1 cellular context compared by ENCODE assay signal in genomic region chr19:11293468-11294389, GRCh38.
TF ChIP-seq lines count a peak whose summit lies in the region.

No MANE protein-coding gene starts in this region.

TF ChIP-seq in HepG2, 621 proteins besides CTCF, POLR2A, EP300 and RAD21 (continued from another document and continues in another):
- TF ChIP-seq, protein P1, sequence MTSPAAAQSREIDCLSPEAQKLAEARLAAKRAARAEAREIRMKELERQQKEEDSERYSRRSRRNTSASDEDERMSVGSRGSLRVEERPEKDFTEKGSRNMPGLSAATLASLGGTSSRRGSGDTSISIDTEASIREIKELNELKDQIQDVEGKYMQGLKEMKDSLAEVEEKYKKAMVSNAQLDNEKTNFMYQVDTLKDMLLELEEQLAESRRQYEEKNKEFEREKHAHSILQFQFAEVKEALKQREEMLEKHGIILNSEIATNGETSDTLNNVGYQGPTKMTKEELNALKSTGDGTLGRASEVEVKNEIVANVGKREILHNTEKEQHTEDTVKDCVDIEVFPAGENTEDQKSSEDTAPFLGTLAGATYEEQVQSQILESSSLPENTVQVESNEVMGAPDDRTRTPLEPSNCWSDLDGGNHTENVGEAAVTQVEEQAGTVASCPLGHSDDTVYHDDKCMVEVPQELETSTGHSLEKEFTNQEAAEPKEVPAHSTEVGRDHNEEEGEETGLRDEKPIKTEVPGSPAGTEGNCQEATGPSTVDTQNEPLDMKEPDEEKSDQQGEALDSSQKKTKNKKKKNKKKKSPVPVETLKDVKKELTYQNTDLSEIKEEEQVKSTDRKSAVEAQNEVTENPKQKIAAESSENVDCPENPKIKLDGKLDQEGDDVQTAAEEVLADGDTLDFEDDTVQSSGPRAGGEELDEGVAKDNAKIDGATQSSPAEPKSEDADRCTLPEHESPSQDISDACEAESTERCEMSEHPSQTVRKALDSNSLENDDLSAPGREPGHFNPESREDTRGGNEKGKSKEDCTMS (CRISPR knock-in tag; conservative IDR thresholded peaks at IDR 0.05), result no peak
- TF ChIP-seq, protein P2, sequence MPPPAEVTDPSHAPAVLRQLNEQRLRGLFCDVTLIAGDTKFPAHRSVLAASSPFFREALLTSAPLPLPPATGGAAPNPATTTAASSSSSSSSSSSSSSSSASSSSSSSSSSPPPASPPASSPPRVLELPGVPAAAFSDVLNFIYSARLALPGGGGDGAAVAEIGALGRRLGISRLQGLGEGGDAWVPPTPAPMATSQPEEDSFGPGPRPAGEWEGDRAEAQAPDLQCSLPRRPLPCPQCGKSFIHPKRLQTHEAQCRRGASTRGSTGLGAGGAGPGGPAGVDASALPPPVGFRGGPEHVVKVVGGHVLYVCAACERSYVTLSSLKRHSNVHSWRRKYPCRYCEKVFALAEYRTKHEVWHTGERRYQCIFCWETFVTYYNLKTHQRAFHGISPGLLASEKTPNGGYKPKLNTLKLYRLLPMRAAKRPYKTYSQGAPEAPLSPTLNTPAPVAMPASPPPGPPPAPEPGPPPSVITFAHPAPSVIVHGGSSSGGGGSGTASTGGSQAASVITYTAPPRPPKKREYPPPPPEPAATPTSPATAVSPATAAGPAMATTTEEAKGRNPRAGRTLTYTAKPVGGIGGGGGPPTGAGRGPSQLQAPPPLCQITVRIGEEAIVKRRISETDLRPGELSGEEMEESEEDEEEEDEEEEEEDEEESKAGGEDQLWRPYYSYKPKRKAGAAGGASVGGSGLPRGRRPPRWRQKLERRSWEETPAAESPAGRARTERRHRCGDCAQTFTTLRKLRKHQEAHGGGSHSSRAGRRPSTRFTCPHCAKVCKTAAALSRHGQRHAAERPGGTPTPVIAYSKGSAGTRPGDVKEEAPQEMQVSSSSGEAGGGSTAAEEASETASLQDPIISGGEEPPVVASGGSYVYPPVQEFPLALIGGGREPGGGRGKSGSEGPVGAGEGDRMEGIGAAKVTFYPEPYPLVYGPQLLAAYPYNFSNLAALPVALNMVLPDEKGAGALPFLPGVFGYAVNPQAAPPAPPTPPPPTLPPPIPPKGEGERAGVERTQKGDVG (CRISPR knock-in tag; IDR thresholded peaks at IDR 0.05; ENCODE audit: borderline replicate concordance), result no peak
- TF ChIP-seq DRAP1 (CRISPR knock-in tag; IDR thresholded peaks at IDR 0.05), result no peak
- peak; percentile 63 for TF ChIP-seq FOSL2 (CRISPR knock-in tag; IDR thresholded peaks at IDR 0.05)
- TF ChIP-seq TBP (CRISPR knock-in tag; IDR thresholded peaks at IDR 0.05), result no peak
- TF ChIP-seq ZNF713 (CRISPR knock-in tag; IDR thresholded peaks at IDR 0.05), result 0 out of 2 replicates have a peak, but pooled peaks have one; percentile 32
- no peak for TF ChIP-seq HNRNPUL1 (IDR thresholded peaks at IDR 0.05; ENCODE audit: low read depth, low read length)
- TF ChIP-seq EED (CRISPR knock-in tag; IDR thresholded peaks at IDR 0.05), result no peak
- peak; percentile 36; the same call in 1 of the 2 replicates for TF ChIP-seq NRL (CRISPR knock-in tag; IDR thresholded peaks at IDR 0.05; ENCODE audit: borderline replicate concordance)
- TF ChIP-seq ZNF510 (CRISPR knock-in tag; IDR thresholded peaks at IDR 0.05; ENCODE audit: low read depth), result no peak
- no peak for TF ChIP-seq THYN1 (CRISPR knock-in tag; IDR thresholded peaks at IDR 0.05; ENCODE audit: borderline replicate concordance, low read depth)
- TF ChIP-seq ZEB1 (IDR thresholded peaks at IDR 0.05; ENCODE audit: insufficient replicate concordance, low read depth), result no peak
- TF ChIP-seq SOX13 (IDR thresholded peaks at IDR 0.05), result no peak
- peak in 1 of 2 experiments; percentile 43; a peak in 1 of 4 replicates for TF ChIP-seq SOX13 (CRISPR knock-in tag; conservative IDR thresholded peaks at IDR 0.05 in 1 of 2, IDR thresholded peaks at IDR 0.05 in 1 of 2)
- no peak for TF ChIP-seq CC2D1A (CRISPR knock-in tag; IDR thresholded peaks at IDR 0.05)
- TF ChIP-seq IKZF4 (CRISPR knock-in tag; IDR thresholded peaks at IDR 0.05; ENCODE audit: borderline replicate concordance, low read depth, not compliant biosample characterization), result no peak
- 0 out of 2 replicates have a peak, but pooled peaks have one; percentile 6 for TF ChIP-seq ZNF563 (CRISPR knock-in tag; IDR thresholded peaks at IDR 0.05)
- peak; percentile 66 for TF ChIP-seq YY1 (IDR thresholded peaks at IDR 0.05; ENCODE audit: insufficient read depth, insufficient replicate concordance, low read depth, low read length)
- no peak for TF ChIP-seq RARG (CRISPR knock-in tag; IDR thresholded peaks at IDR 0.05; ENCODE audit: low read depth)
- TF ChIP-seq, protein P3, sequence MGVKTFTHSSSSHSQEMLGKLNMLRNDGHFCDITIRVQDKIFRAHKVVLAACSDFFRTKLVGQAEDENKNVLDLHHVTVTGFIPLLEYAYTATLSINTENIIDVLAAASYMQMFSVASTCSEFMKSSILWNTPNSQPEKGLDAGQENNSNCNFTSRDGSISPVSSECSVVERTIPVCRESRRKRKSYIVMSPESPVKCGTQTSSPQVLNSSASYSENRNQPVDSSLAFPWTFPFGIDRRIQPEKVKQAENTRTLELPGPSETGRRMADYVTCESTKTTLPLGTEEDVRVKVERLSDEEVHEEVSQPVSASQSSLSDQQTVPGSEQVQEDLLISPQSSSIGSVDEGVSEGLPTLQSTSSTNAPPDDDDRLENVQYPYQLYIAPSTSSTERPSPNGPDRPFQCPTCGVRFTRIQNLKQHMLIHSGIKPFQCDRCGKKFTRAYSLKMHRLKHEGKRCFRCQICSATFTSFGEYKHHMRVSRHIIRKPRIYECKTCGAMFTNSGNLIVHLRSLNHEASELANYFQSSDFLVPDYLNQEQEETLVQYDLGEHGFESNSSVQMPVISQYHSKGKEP (CRISPR knock-in tag; IDR thresholded peaks at IDR 0.05), result no peak
- no peak for TF ChIP-seq DMAP1 (CRISPR knock-in tag; IDR thresholded peaks at IDR 0.05)
- no peak for TF ChIP-seq NR2F2 (IDR thresholded peaks at IDR 0.05; ENCODE audit: borderline replicate concordance, low read depth)
- TF ChIP-seq, protein P4, sequence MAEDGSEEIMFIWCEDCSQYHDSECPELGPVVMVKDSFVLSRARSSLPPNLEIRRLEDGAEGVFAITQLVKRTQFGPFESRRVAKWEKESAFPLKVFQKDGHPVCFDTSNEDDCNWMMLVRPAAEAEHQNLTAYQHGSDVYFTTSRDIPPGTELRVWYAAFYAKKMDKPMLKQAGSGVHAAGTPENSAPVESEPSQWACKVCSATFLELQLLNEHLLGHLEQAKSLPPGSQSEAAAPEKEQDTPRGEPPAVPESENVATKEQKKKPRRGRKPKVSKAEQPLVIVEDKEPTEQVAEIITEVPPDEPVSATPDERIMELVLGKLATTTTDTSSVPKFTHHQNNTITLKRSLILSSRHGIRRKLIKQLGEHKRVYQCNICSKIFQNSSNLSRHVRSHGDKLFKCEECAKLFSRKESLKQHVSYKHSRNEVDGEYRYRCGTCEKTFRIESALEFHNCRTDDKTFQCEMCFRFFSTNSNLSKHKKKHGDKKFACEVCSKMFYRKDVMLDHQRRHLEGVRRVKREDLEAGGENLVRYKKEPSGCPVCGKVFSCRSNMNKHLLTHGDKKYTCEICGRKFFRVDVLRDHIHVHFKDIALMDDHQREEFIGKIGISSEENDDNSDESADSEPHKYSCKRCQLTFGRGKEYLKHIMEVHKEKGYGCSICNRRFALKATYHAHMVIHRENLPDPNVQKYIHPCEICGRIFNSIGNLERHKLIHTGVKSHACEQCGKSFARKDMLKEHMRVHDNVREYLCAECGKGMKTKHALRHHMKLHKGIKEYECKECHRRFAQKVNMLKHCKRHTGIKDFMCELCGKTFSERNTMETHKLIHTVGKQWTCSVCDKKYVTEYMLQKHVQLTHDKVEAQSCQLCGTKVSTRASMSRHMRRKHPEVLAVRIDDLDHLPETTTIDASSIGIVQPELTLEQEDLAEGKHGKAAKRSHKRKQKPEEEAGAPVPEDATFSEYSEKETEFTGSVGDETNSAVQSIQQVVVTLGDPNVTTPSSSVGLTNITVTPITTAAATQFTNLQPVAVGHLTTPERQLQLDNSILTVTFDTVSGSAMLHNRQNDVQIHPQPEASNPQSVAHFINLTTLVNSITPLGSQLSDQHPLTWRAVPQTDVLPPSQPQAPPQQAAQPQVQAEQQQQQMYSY (CRISPR knock-in tag; IDR thresholded peaks at IDR 0.05), result no peak
- peak; percentile 50; the same call in 1 of the 2 replicates for TF ChIP-seq MTA1 (CRISPR knock-in tag; IDR thresholded peaks at IDR 0.05; ENCODE audit: borderline replicate concordance)
- TF ChIP-seq, protein P5, sequence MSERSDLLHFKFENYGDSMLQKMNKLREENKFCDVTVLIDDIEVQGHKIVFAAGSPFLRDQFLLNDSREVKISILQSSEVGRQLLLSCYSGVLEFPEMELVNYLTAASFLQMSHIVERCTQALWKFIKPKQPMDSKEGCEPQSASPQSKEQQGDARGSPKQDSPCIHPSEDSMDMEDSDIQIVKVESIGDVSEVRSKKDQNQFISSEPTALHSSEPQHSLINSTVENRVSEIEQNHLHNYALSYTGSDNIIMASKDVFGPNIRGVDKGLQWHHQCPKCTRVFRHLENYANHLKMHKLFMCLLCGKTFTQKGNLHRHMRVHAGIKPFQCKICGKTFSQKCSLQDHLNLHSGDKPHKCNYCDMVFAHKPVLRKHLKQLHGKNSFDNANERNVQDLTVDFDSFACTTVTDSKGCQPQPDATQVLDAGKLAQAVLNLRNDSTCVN (CRISPR knock-in tag; IDR thresholded peaks at IDR 0.05; ENCODE audit: borderline replicate concordance), result no peak
- TF ChIP-seq ZNF326 (CRISPR knock-in tag; IDR thresholded peaks at IDR 0.05; ENCODE audit: borderline replicate concordance), result no peak
- TF ChIP-seq KLF11 (CRISPR knock-in tag; IDR thresholded peaks at IDR 0.05), result no peak
- no peak for TF ChIP-seq ZNF580 (CRISPR knock-in tag; IDR thresholded peaks at IDR 0.05; ENCODE audit: borderline replicate concordance, low read depth)
- no peak for TF ChIP-seq PRMT3 (CRISPR knock-in tag; IDR thresholded peaks at IDR 0.05; ENCODE audit: borderline replicate concordance, low read depth)
- TF ChIP-seq JDP2 (CRISPR knock-in tag; IDR thresholded peaks at IDR 0.05; ENCODE audit: borderline replicate concordance), result no peak
- TF ChIP-seq ZNF770 (CRISPR knock-in tag; IDR thresholded peaks at IDR 0.05), result peak; percentile 94
- TF ChIP-seq, protein P6, sequence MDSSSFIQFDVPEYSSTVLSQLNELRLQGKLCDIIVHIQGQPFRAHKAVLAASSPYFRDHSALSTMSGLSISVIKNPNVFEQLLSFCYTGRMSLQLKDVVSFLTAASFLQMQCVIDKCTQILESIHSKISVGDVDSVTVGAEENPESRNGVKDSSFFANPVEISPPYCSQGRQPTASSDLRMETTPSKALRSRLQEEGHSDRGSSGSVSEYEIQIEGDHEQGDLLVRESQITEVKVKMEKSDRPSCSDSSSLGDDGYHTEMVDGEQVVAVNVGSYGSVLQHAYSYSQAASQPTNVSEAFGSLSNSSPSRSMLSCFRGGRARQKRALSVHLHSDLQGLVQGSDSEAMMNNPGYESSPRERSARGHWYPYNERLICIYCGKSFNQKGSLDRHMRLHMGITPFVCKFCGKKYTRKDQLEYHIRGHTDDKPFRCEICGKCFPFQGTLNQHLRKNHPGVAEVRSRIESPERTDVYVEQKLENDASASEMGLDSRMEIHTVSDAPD (CRISPR knock-in tag; IDR thresholded peaks at IDR 0.05), result no peak
- no peak for TF ChIP-seq HOXA9 (CRISPR knock-in tag; IDR thresholded peaks at IDR 0.05; ENCODE audit: borderline replicate concordance)
- TF ChIP-seq ZNF782 (CRISPR knock-in tag; IDR thresholded peaks at IDR 0.05; ENCODE audit: borderline replicate concordance), result no peak
- peak; percentile 53; the same call in 1 of the 2 replicates for TF ChIP-seq YEATS2 (CRISPR knock-in tag; IDR thresholded peaks at IDR 0.05; ENCODE audit: borderline replicate concordance)
- TF ChIP-seq CEBPB (IDR thresholded peaks at IDR 0.05; ENCODE audit: borderline replicate concordance, low read depth, low read length), result peak; percentile 44; the same call in 1 of the 2 replicates
